In genomic region chr3:69051796-69052566, GRCh38 we compare ENCODE assay signal across 8 cellular contexts. TPM values are rescaled to one million over a fixed set of nuclear protein-coding genes. Genes with fewer than 3 reads are reported as not detected.
DNase-seq lines count a peak whose midpoint lies in the region; ATAC-seq, FAIRE-seq and TF ChIP-seq lines count a peak whose summit lies in the region.

TMF1 (minus strand) TSS chr3:69052333; CDS start chr3:69052086, 247 bp downstream.

- H3F3A ChIP-seq in PC-9 (ENCODE audit: insufficient read depth, low read depth): peaks cover 10% of the 10 kb centered on the region; the same call in 1 of the 2 replicates

- no peaks in the 10 kb centered on the region for H3K9me2 ChIP-seq in PC-9 (ENCODE audit: insufficient read depth)

- H3K27me3 ChIP-seq in PC-9 (ENCODE audit: insufficient read depth, low read depth) (no peaks in the 10 kb centered on the region), cardiac muscle cell (no peaks in the 10 kb centered on the region)

- H3K9me3 ChIP-seq in PC-9 (ENCODE audit: insufficient read depth, low read depth) (no peaks in the 10 kb centered on the region), cardiac muscle cell (ENCODE audit: low read depth) (no peaks in the 10 kb centered on the region)

- DNase-seq in GM10248 (ENCODE audit: extremely low spot score) (peak; percentile 94), PC-9 (peak; percentile 93 to 95), cardiac muscle cell (ENCODE audit: low read depth in 1 of 2, low spot score in 1 of 2) (peak; percentile 99 to 100), progenitor cell of endocrine pancreas (ENCODE audit: low spot score, unreplicated experiment) (peak; percentile 96), urothelium cell line (ENCODE audit: low spot score) (peak; percentile 97), SKM-1 treated with dmso at 0.1 percent for 144 hours (lab: John Stamatoyannopoulos, UW; ENCODE audit: unreplicated experiment) (no peak)

- POLR2A ChIA-PET in GM10248 (lab: Yijun Ruan, JAX) (interaction anchor here (0.6 to 1.4 kb wide), 4 partner anchors 12 to 40 kb away, joined by 3 to 5 read pairs (median 3); no protein-coding TSS in a partner anchor), PC-9 (lab: Charles Lee; ENCODE audit: unreplicated experiment) (interaction anchor here (0.6 to 1.2 kb wide), 5 partner anchors 14 to 352 kb away, joined by 3 to 5 read pairs (median 4); partner anchors contain the start of gene ARL6IP5)

- H3K4me1 Mint-ChIP-seq in activated naive CD8-positive, alpha-beta T cell (ENCODE audit: low read depth): peaks cover 46% of the 10 kb centered on the region
- peaks cover 22% of the 10 kb centered on the region for H3K4me1 Mint-ChIP-seq in progenitor cell of endocrine pancreas (ENCODE audit: low read depth)

- FAIRE-seq in urothelium cell line (lab: Jason Lieb, UNC): peak; percentile 97

- H4K20me1 ChIP-seq in PC-9 (ENCODE audit: insufficient read depth): peaks cover 7% of the 10 kb centered on the region

- H3K36me3 Mint-ChIP-seq in activated naive CD8-positive, alpha-beta T cell: peaks cover 17% of the 10 kb centered on the region
- H3K36me3 Mint-ChIP-seq in progenitor cell of endocrine pancreas (ENCODE audit: insufficient read depth): peaks cover 16% of the 10 kb centered on the region

- H3K27ac Mint-ChIP-seq in activated naive CD8-positive, alpha-beta T cell: peak within 1 kb of the TSS; percentile 94
- peak within 1 kb of the TSS; percentile 99 for H3K27ac Mint-ChIP-seq in progenitor cell of endocrine pancreas

- H3K4me3 ChIP-seq in PC-9 (peak within 1 kb of the TSS; percentile 77), cardiac muscle cell (peak within 1 kb of the TSS; percentile 89)

- no peaks in the 10 kb centered on the region for H3K27me3 Mint-ChIP-seq in activated naive CD8-positive, alpha-beta T cell
- no peaks in the 10 kb centered on the region for H3K27me3 Mint-ChIP-seq in progenitor cell of endocrine pancreas

- BruUV-seq in PC-9 (replicated peaks; lab: Mats Ljungman, UMichigan): TSS peak; percentile 53

- no peaks in the 10 kb centered on the region for H3K9me3 Mint-ChIP-seq in activated naive CD8-positive, alpha-beta T cell (ENCODE audit: low read depth)
- H3K9me3 Mint-ChIP-seq in progenitor cell of endocrine pancreas (ENCODE audit: low read depth): no peaks in the 10 kb centered on the region

- CTCF ChIA-PET in GM10248 (lab: Yijun Ruan, JAX) (interaction anchor here (1.1 to 3.5 kb wide), 8 partner anchors 11 to 69 kb away, joined by 4 to 21 read pairs (median 4); partner anchors contain the start of gene EOGT), PC-9 (lab: Charles Lee) (no interaction called here)

- peak within 1 kb of the TSS; percentile 97 for H3K4me3 Mint-ChIP-seq in activated naive CD8-positive, alpha-beta T cell
- peak within 1 kb of the TSS; percentile 99 for H3K4me3 Mint-ChIP-seq in progenitor cell of endocrine pancreas (ENCODE audit: low read depth)

- H3K27ac ChIP-seq in PC-9 (peak within 1 kb of the TSS; percentile 70), cardiac muscle cell (peak within 1 kb of the TSS; percentile 95)

- peak within 1 kb of the TSS; percentile 93 for H2AFZ ChIP-seq in PC-9

- 0 out of 2 replicates have a peak, but pooled peaks cover 7% of the 10 kb centered on the region for H3K36me3 ChIP-seq in PC-9 (ENCODE audit: low read depth)
- peaks cover 46% of the 10 kb centered on the region for H3K36me3 ChIP-seq in cardiac muscle cell

- H3K4me1 ChIP-seq in PC-9 (replicated peaks; ENCODE audit: insufficient read depth): no peaks in the 10 kb centered on the region
- peaks cover 8% of the 10 kb centered on the region for H3K4me1 ChIP-seq in cardiac muscle cell (ENCODE audit: low read depth)

- peak within 1 kb of the TSS; percentile 96 for H3K4me2 ChIP-seq in PC-9

- ATAC-seq in HG02588 (IDR thresholded peaks at IDR 0.05; ENCODE audit: unreplicated experiment): peak; percentile 96

- intact Hi-C loops in PC-9 (cut with micrococcal nuclease; ENCODE audit: unreplicated experiment): loop anchor here (1.0 to 5.0 kb wide), 2 partner anchors 35 to 65 kb away; no protein-coding TSS in a partner anchor

- TF ChIP-seq CTCF in GM10248 (IDR thresholded peaks at IDR 0.05; ENCODE audit: control extremely low read depth, extremely low read depth, low read depth, missing control alignments) (no peak), PC-9 (conservative IDR thresholded peaks at IDR 0.05) (no peak), cardiac muscle cell (IDR thresholded peaks at IDR 0.05; ENCODE audit: low read depth, low read length) (no peak), progenitor cell of endocrine pancreas (IDR thresholded peaks at IDR 0.05; ENCODE audit: unreplicated experiment) (no peak)

- peaks cover 35% of the 10 kb centered on the region for H3K79me2 ChIP-seq in PC-9 (ENCODE audit: low read depth)

RNA-seq across cellular contexts. Expression of gene TMF1, which starts in this region (rescaled TPM):
- total RNA-seq in PC-9 (2021) (34.5 and 35.5 TPM in 2 replicates), cardiac muscle cell (16.1 and 21.6 TPM in 2 replicates), progenitor cell of endocrine pancreas (30.1 and 34.2 TPM in 2 replicates)
- polyA plus RNA-seq in cardiac muscle cell: 18.4 and 24.1 TPM in 2 replicates
